In the genomic region with DNA sequence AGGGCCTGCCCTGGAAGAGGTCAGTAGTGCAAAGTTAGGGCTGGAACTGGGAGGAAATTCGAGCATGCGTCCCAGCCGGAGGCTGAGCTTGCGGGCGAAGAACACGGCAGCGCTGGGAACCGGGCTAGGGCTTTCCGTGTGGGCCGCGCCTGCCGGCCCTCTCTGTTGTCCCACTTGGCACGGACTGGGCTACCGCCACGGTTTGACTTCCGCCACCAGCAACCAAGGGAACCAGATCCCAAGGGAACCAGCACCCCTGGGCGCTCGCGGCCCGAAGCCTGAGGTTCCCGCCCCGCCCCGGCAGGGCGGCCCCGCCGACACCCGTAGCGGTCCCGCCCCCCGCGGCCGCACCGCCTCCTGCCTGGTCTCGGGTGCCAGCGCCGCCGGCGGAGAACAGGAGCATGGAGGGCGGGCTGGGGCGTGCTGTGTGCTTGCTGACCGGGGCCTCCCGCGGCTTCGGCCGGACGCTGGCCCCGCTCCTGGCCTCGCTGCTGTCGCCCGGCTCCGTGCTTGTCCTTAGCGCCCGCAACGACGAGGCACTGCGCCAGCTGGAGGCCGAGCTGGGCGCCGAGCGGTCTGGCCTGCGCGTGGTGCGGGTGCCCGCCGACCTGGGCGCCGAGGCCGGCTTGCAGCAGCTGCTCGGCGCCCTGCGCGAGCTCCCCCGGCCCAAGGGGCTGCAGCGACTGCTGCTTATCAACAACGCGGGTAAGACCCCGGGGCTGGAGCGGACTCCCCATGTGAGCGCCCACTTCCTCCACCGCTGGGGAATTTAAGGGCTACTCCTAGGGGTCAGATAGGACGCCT, we compare ENCODE assay signal across 8 cellular contexts. TPM values are rescaled to one million over a fixed set of nuclear protein-coding genes. Genes with fewer than 3 reads are reported as not detected.
A peak's percentile ranks its signal among the peaks of the same experiment; 100 is the strongest.
DNase-seq lines count a peak whose midpoint lies in the region; ATAC-seq and TF ChIP-seq lines count a peak whose summit lies in the region.

A gene (plus strand): TSS at position 377 of the 804 bp plus-strand sequence. CDS start 25 bp downstream, at position 402.

- no peaks in the 10 kb centered on the region for H3F3A ChIP-seq in smooth muscle cell (ENCODE audit: low read depth)

- H2AFZ ChIP-seq in smooth muscle cell (ENCODE audit: low read depth) = peak within 1 kb of the TSS; percentile 99

- no peaks in the 10 kb centered on the region for H3K36me3 ChIP-seq in smooth muscle cell (ENCODE audit: low read depth)

- no peaks in the 10 kb centered on the region for H3K4me1 ChIP-seq in smooth muscle cell (ENCODE audit: low read depth)

- peak within 1 kb of the TSS; percentile 95 for H3K4me2 ChIP-seq in smooth muscle cell

- peak; percentile 78 for DNase-seq in NCI-H82 (lab: John Stamatoyannopoulos, UW)
- DNase-seq in NCI-H82 treated with DMSO at 0.1 percent for 48 hours (lab: John Stamatoyannopoulos, UW; ENCODE audit: unreplicated experiment) = no peak
- DNase-seq in NCI-H2029 (lab: John Stamatoyannopoulos, UW) = peak; percentile 69
- DNase-seq in central memory CD4-positive, alpha-beta T cell = peak; percentile 23
- peak; percentile 65 for DNase-seq in iris pigment epithelial cell (ENCODE audit: low read depth)
- DNase-seq in smooth muscle cell (lab: John Stamatoyannopoulos, UW; ENCODE audit: unreplicated experiment) = peak; percentile 60

- H3K4me3 ChIP-seq in WI38 (ENCODE audit: low read depth, low read length) (peak within 1 kb of the TSS; percentile 67), smooth muscle cell (peak within 1 kb of the TSS; percentile 80)

- no peak within 1 kb of the TSS for H3K27ac ChIP-seq in smooth muscle cell (ENCODE audit: low read depth)

- H3K9ac ChIP-seq in smooth muscle cell (ENCODE audit: low read depth) = no peak within 1 kb of the TSS

- H3K9me3 ChIP-seq in smooth muscle cell (replicated peaks; ENCODE audit: low read depth) = no peaks in the 10 kb centered on the region

- peak; percentile 89 for ATAC-seq in HG02852 (IDR thresholded peaks at IDR 0.05; ENCODE audit: unreplicated experiment)

- no peak for TF ChIP-seq CTCF in WI38 (IDR thresholded peaks at IDR 0.05; ENCODE audit: low read depth, low read length)
- TF ChIP-seq CTCF in smooth muscle cell (IDR thresholded peaks at IDR 0.05; ENCODE audit: borderline replicate concordance, insufficient read depth, poor library complexity, severe bottlenecking) = no peak

- no peaks in the 10 kb centered on the region for H3K79me2 ChIP-seq in smooth muscle cell (ENCODE audit: low read depth)

- H3K27me3 ChIP-seq in smooth muscle cell (ENCODE audit: low read depth) = no peaks in the 10 kb centered on the region

- H4K20me1 ChIP-seq in smooth muscle cell (ENCODE audit: low read depth) = peaks cover 13% of the 10 kb centered on the region

- 1% methylated on average over 51 of the region's 81 CpGs for WGBS in smooth muscle cell (ENCODE audit: low lambda C conversion rate)

RNA-seq across cellular contexts. Expression of the gene that starts here (rescaled TPM):
- total RNA-seq in smooth muscle cell = 4.1 and 8.4 TPM in 2 replicates
- polyA plus RNA-seq in smooth muscle cell = 13.2 and 15.8 TPM in 2 replicates
